In genomic region chr20:17169575-17170136, GRCh38 we compare ENCODE assay signal across 16 cellular contexts. TPM values are rescaled to one million over a fixed set of nuclear protein-coding genes. Genes with fewer than 3 reads are reported as not detected.
A peak's percentile ranks its signal among the peaks of the same experiment; 100 is the strongest.
DNase-seq lines count a peak whose midpoint lies in the region; ATAC-seq and TF ChIP-seq lines count a peak whose summit lies in the region.
"Had no signal": no experiment of that assay in that cellular context is flagged by ENCODE, and none has a peak within 500 bp of the region (broad histone marks: within the 10 kb centered on the region; RNA-seq: fewer than 3 reads in every experiment).

No MANE protein-coding gene starts in this region.

- H3K27ac Mint-ChIP-seq in brain = peak overlapping the region in 4 of 5 experiments; percentile 8 to 80 (median 57)
- H3K27ac Mint-ChIP-seq: activated CD4-positive, alpha-beta memory T cell treated with anti-CD3 and anti-CD28 coated beads, Interleukin-2, amount 10 ng/mL, durations not matched to agents 7 days and 5 days had no signal

- ATAC-seq in HG02973 (IDR thresholded peaks at IDR 0.05; ENCODE audit: unreplicated experiment) = no peak
- ATAC-seq: gastrocnemius medialis had no signal

- intact Hi-C loops in spleen (cut with DNase I; ENCODE audit: low total_unique reads) (no loop called here), vagina (cut with DNase I) (no loop called here)

- H3K36me3 Mint-ChIP-seq in brain = no peaks in the 10 kb centered on the region

- H3K4me1 Mint-ChIP-seq in brain = peaks cover 34% of the 10 kb centered on the region
- H3K4me1 Mint-ChIP-seq: activated CD4-positive, alpha-beta memory T cell treated with anti-CD3 and anti-CD28 coated beads, Interleukin-2, amount 10 ng/mL, durations not matched to agents 7 days and 5 days had no signal

- TF ChIP-seq POLR2A in spleen (IDR thresholded peaks at IDR 0.05) (no peak), vagina (IDR thresholded peaks at IDR 0.05) (no peak)

- H3K36me3 ChIP-seq in spleen (no peaks in the 10 kb centered on the region), vagina (no peaks in the 10 kb centered on the region)
- H3K36me3 ChIP-seq: gastrocnemius medialis, MG63, tibial artery had no signal

- no peak for TF ChIP-seq CTCF in brain (conservative IDR thresholded peaks at IDR 0.05)
- no peak for TF ChIP-seq CTCF in spleen (IDR thresholded peaks at IDR 0.05 in 8 of 11, conservative IDR thresholded peaks at IDR 0.05 in 3 of 11)
- no peak for TF ChIP-seq CTCF in vagina (IDR thresholded peaks at IDR 0.05)

- H3K27me3 Mint-ChIP-seq in brain = peaks cover 6% of the 10 kb centered on the region
- H3K27me3 Mint-ChIP-seq: activated CD4-positive, alpha-beta memory T cell treated with anti-CD3 and anti-CD28 coated beads, Interleukin-2, amount 10 ng/mL, durations not matched to agents 7 days and 5 days had no signal

- 28 to 36% (median 32%) methylated on average over 5 of the region's 5 CpGs for WGBS in spleen, 5 donors

- peaks cover 0 to 2% (median 0%) of the 10 kb centered on the region in 5 experiments for H3K9me3 Mint-ChIP-seq in brain

- H3K27ac ChIP-seq in spleen (no peak overlapping the region), vagina (no peak overlapping the region)
- H3K27ac ChIP-seq: gastrocnemius medialis, tibial artery had no signal

- H3K4me1 ChIP-seq in spleen = peaks cover 0 to 7% (median 0%) of the 10 kb centered on the region in 6 donors
- H3K4me1 ChIP-seq in vagina = peaks cover 9% of the 10 kb centered on the region
- H3K4me1 ChIP-seq: gastrocnemius medialis, tibial artery had no signal

- no peak overlapping the region for H3K4me3 Mint-ChIP-seq in brain
- H3K4me3 Mint-ChIP-seq: activated CD4-positive, alpha-beta memory T cell treated with anti-CD3 and anti-CD28 coated beads, Interleukin-2, amount 10 ng/mL, durations not matched to agents 7 days and 5 days had no signal

- no peaks in the 10 kb centered on the region for H3K27me3 ChIP-seq in spleen (replicated peaks in 1 of 7)
- no peaks in the 10 kb centered on the region for H3K27me3 ChIP-seq in vagina
- H3K27me3 ChIP-seq: gastrocnemius medialis, MG63, tibial artery had no signal

- H3K9me3 ChIP-seq in spleen (peaks cover 0 to 4% (median 0%) of the 10 kb centered on the region in 8 donors), vagina (no peaks in the 10 kb centered on the region)
- H3K9me3 ChIP-seq: gastrocnemius medialis, MG63, tibial artery had no signal

- DNase-seq in Ammon's horn (ENCODE audit: low spot score) (peak; percentile 19), NCI-H1092 treated with DMSO at 0.1 percent for 48 hours (lab: John Stamatoyannopoulos, UW) (peak; percentile 95), NCI-H2171 treated with DMSO at 0.1 percent for 48 hours (lab: John Stamatoyannopoulos, UW) (peak; percentile 86), spleen (no peak), vagina (ENCODE audit: extremely low spot score in 2 of 2) (no peak)
- DNase-seq in activated CD4-positive, CD25-positive, alpha-beta regulatory T cell (lab: John Stamatoyannopoulos, UW) = no peak
- DNase-seq: activated CD4-positive, alpha-beta memory T cell treated with anti-CD3 and anti-CD28 coated beads, Interleukin-2, amount 10 ng/mL, durations not matched to agents 7 days and 5 days; Calu3; gastrocnemius medialis; MG63; stimulated activated CD4-positive, alpha-beta T cell treated with anti-CD3 and anti-CD28 coated beads, Interleukin-4, amount 100 ng/mL, for 24 hours; tibial artery had no signal

- no peak overlapping the region for H3K4me3 ChIP-seq in spleen
- no peak overlapping the region for H3K4me3 ChIP-seq in vagina
- H3K4me3 ChIP-seq: gastrocnemius medialis, MG63, tibial artery had no signal

RNA-seq across cellular contexts. Expression of gene PCSK2, which starts 57.2 kb away (rescaled TPM):
- polyA plus RNA-seq in brain (ENCODE audit: insufficient read depth, low read depth, low replicate concordance) (181 TPM), spleen (under 1 TPM; 0.06 to 0.17 (median 0.09) TPM)
- total RNA-seq in spleen (under 1 TPM in 4 of 7 donors, not detected in 3; 0.09 to 0.17 (median 0.16) TPM), vagina (0.98 TPM)
- total RNA-seq: activated CD4-positive, alpha-beta memory T cell treated with anti-CD3 and anti-CD28 coated beads, Interleukin-2, amount 10 ng/mL, durations not matched to agents 7 days and 5 days; Calu3; lung microvascular endothelial cell had no signal
- polyA plus RNA-seq: AG04450 had no signal

Comparison
In these comparisons a context has a peak if more than half of its experiments do, and no peak if none do; other contexts are left out.
1. DNase-seq: peak in Ammon's horn (single experiment), NCI-H1092 treated with DMSO at 0.1 percent for 48 hours (single experiment) and NCI-H2171 treated with DMSO at 0.1 percent for 48 hours (single experiment); none in spleen (single experiment), vagina (0 of 2) and activated CD4-positive, CD25-positive, alpha-beta regulatory T cell (0 of 4).